8 cellular contexts compared by ENCODE assay signal in genomic region chr12:112381898-112382796, GRCh38.
DNase-seq lines count a peak whose midpoint lies in the region; FAIRE-seq and TF ChIP-seq lines count a peak whose summit lies in the region.

TSS of gene HECTD4 (minus strand) at chr12:112382431. CDS start at chr12:112382128, 303 bp downstream.

- no peaks in the 10 kb centered on the region for H3K9me3 ChIP-seq in Loucy (ENCODE audit: insufficient read depth, low read depth, low read length)

- H3K27me3 ChIP-seq in Loucy (ENCODE audit: insufficient read depth, low read length, poor library complexity, severe bottlenecking): no peaks in the 10 kb centered on the region

- peaks cover 29% of the 10 kb centered on the region for H3K4me1 Mint-ChIP-seq in nephron progenitor cell
- peaks cover 40% of the 10 kb centered on the region for H3K4me1 Mint-ChIP-seq in stimulated activated naive CD8-positive, alpha-beta T cell treated with anti-CD3 and anti-CD28 coated beads, Interleukin-15, Interleukin-2, amounts not matched to agents 100 ng/mL and 50 ng/mL, for 24 hours (ENCODE audit: low read depth)

- TF ChIP-seq CTCF in Loucy (conservative IDR thresholded peaks at IDR 0.05; ENCODE audit: low read length): no peak
- TF ChIP-seq CTCF in nephron progenitor cell (IDR thresholded peaks at IDR 0.05): no peak

- H3K27ac Mint-ChIP-seq in nephron progenitor cell: peak within 1 kb of the TSS; percentile 97
- H3K27ac Mint-ChIP-seq in stimulated activated naive CD8-positive, alpha-beta T cell treated with anti-CD3 and anti-CD28 coated beads, Interleukin-15, Interleukin-2, amounts not matched to agents 100 ng/mL and 50 ng/mL, for 24 hours: peak within 1 kb of the TSS; percentile 94

- peak within 1 kb of the TSS; percentile 97 for H3K4me3 Mint-ChIP-seq in nephron progenitor cell
- peak within 1 kb of the TSS; percentile 92 for H3K4me3 Mint-ChIP-seq in stimulated activated naive CD8-positive, alpha-beta T cell treated with anti-CD3 and anti-CD28 coated beads, Interleukin-15, Interleukin-2, amounts not matched to agents 100 ng/mL and 50 ng/mL, for 24 hours

- no peaks in the 10 kb centered on the region for H3K27me3 Mint-ChIP-seq in nephron progenitor cell (ENCODE audit: low read depth, poor library complexity)
- no peaks in the 10 kb centered on the region for H3K27me3 Mint-ChIP-seq in stimulated activated naive CD8-positive, alpha-beta T cell treated with anti-CD3 and anti-CD28 coated beads, Interleukin-15, Interleukin-2, amounts not matched to agents 100 ng/mL and 50 ng/mL, for 24 hours

- peak; percentile 81 for TF ChIP-seq POLR2A in H54 (IDR thresholded peaks at IDR 0.05; ENCODE audit: low read depth, low read length)

- peaks cover 40% of the 10 kb centered on the region for H4K20me1 ChIP-seq in Loucy (ENCODE audit: insufficient read depth, low read length, poor library complexity, severe bottlenecking)

- peak within 1 kb of the TSS; percentile 98 for H3K4me2 ChIP-seq in Loucy (ENCODE audit: low read depth, low read length, poor library complexity, severe bottlenecking)

- peak; percentile 23 for FAIRE-seq in H54 (lab: Jason Lieb, UNC)

- H3K9ac ChIP-seq in Loucy (ENCODE audit: low read depth, low read length, poor library complexity, severe bottlenecking): peak within 1 kb of the TSS; percentile 86

- peak within 1 kb of the TSS; percentile 100 for H2AFZ ChIP-seq in Loucy (ENCODE audit: low read length)

- no peaks in the 10 kb centered on the region for H3K9me2 ChIP-seq in Loucy (replicated peaks; ENCODE audit: low read depth, low read length)

- no peaks in the 10 kb centered on the region for H3K36me3 ChIP-seq in Loucy (ENCODE audit: insufficient read depth, low read length)

- peaks cover 46% of the 10 kb centered on the region for H3K79me2 ChIP-seq in Loucy (ENCODE audit: insufficient read depth, low read length)

- H3F3A ChIP-seq in Loucy (ENCODE audit: low read depth): no peaks in the 10 kb centered on the region

- peak within 1 kb of the TSS; percentile 98 for H3K4me3 ChIP-seq in Loucy (ENCODE audit: low read length, poor library complexity, severe bottlenecking)

- peaks cover 19% of the 10 kb centered on the region for H3K36me3 Mint-ChIP-seq in nephron progenitor cell (ENCODE audit: low read depth)
- no peaks in the 10 kb centered on the region for H3K36me3 Mint-ChIP-seq in stimulated activated naive CD8-positive, alpha-beta T cell treated with anti-CD3 and anti-CD28 coated beads, Interleukin-15, Interleukin-2, amounts not matched to agents 100 ng/mL and 50 ng/mL, for 24 hours (ENCODE audit: low read depth)

- H3K9me3 Mint-ChIP-seq in nephron progenitor cell: peaks cover 6% of the 10 kb centered on the region
- no peaks in the 10 kb centered on the region for H3K9me3 Mint-ChIP-seq in stimulated activated naive CD8-positive, alpha-beta T cell treated with anti-CD3 and anti-CD28 coated beads, Interleukin-15, Interleukin-2, amounts not matched to agents 100 ng/mL and 50 ng/mL, for 24 hours

- DNase-seq in EL (peak; percentile 87), H54 (ENCODE audit: insufficient read length, low spot score) (peak; percentile 95), SHP77 (lab: John Stamatoyannopoulos, UW) (peak; percentile 87 to 96), fibroblast of the conjunctiva (ENCODE audit: low read depth) (peak; percentile 57), nephron progenitor cell (peak; percentile 99)
- peak; percentile 87 for DNase-seq in activated effector memory CD4-positive, alpha-beta T cell treated with Interleukin-2 at 50 U/mL for 16 hours

- peaks cover 26% of the 10 kb centered on the region for H3K4me1 ChIP-seq in Loucy (ENCODE audit: insufficient read depth, low read length, poor library complexity, severe bottlenecking)

Comparison
In these comparisons a context has a peak if more than half of its experiments do, and no peak if none do; other contexts are left out.
1. Peak in every context shown above with its lines: DNase-seq and H3K4me3 ChIP-seq.